Comparison of ENCODE assay signal across 21 cellular contexts in genomic region chr20:58466309-58466708, GRCh38. TPM values are rescaled to one million over a fixed set of nuclear protein-coding genes. Genes with fewer than 3 reads are reported as not detected.
"Had no signal": no experiment of that assay in that cellular context is flagged by ENCODE, and none has a peak within 500 bp of the region (broad histone marks: within the 10 kb centered on the region; RNA-seq: fewer than 3 reads in every experiment).

No MANE protein-coding gene starts in this region.

- H3K27me3 ChIP-seq: SJCRH30 had no signal

- H3K27ac ChIP-seq: HL-60, SJCRH30 had no signal

- FAIRE-seq: RCC 7860 had no signal

- H3K9me3 ChIP-seq: SJCRH30 had no signal

- H3K4me1 ChIP-seq: SJCRH30 had no signal

- ATAC-seq: SK-N-SH treated with all-trans-retinoic acid at 6 μM for 48 hours had no signal

- H3K36me3 ChIP-seq: SJCRH30 had no signal

- DNase-seq: KBM-7, NCI-H1092, NCI-H1105 treated with DMSO at 0.1 percent for 48 hours, NCI-H1417 treated with DMSO at 0.1 percent for 48 hours, NCI-H146, NCI-H1694 treated with DMSO at 0.1 percent for 48 hours, NCI-H1930, NCI-H2081, NCI-H2107, NCI-H2227 treated with DMSO at 0.1 percent for 48 hours, NCI-H446, NCI-H510A, NCI-H524 treated with DMSO at 0.1 percent for 48 hours, NCI-H69, NCI-H774, RPMI8226, SHP77 treated with DMSO at 0.1 percent for 48 hours, SJCRH30 had no signal

- H3K4me3 ChIP-seq: SJCRH30 had no signal

RNA-seq across cellular contexts. Expression of gene APCDD1L, which starts 48.9 kb away (rescaled TPM):
- total RNA-seq: SJCRH30 had no signal
